8 cellular contexts compared by ENCODE assay signal in the genomic region with DNA sequence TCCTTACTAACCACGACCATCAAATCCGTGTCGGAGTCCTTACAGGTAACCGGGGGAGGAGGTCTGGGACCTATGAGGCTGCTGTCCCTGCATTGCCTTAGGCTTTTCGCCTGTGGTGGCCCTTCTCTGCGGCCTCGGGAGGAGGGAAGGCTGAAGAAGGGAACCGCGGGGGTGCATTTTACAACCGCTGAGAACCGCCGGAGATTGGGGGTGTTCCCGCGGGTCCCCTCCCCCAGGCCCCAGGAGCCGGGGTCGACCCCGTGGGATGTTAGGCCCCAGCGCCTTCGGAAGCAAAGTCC. TPM values are rescaled to one million over a fixed set of nuclear protein-coding genes. Genes with fewer than 3 reads are reported as not detected.
DNase-seq lines count a peak whose midpoint lies in the region; ATAC-seq and TF ChIP-seq lines count a peak whose summit lies in the region.

No MANE protein-coding gene starts in this region.

- peak overlapping the region; percentile 91 for H3K9ac ChIP-seq in adipocyte (ENCODE audit: low read length)

- no peak for DNase-seq in cardiac muscle cell (ENCODE audit: low read depth in 1 of 2, low spot score in 1 of 2)
- no peak for DNase-seq in left cardiac atrium
- no peak for DNase-seq in adipocyte (ENCODE audit: low read depth)
- DNase-seq in lower lobe of right lung: no peak
- DNase-seq in left colon: no peak
- DNase-seq in GF-D8 (lab: John Stamatoyannopoulos, UW): no peak
- no peak for DNase-seq in stimulated activated CD4-positive, alpha-beta T cell treated with anti-CD3 and anti-CD28 coated beads, Interleukin-12 subunit alpha, Interleukin-12 subunit beta, amount 100 ng/mL, for 4 hours

- H3K36me3 ChIP-seq in cardiac muscle cell (no peaks in the 10 kb centered on the region), adipocyte (ENCODE audit: control insufficient read depth, insufficient read depth, low read length, severe bottlenecking) (no peaks in the 10 kb centered on the region), lower lobe of right lung (no peaks in the 10 kb centered on the region), urinary bladder (ENCODE audit: insufficient read depth) (no peaks in the 10 kb centered on the region)

- no peaks in the 10 kb centered on the region for H3K9me3 ChIP-seq in cardiac muscle cell (ENCODE audit: low read depth)
- H3K9me3 ChIP-seq in adipocyte (ENCODE audit: control insufficient read depth, low read length): no peaks in the 10 kb centered on the region
- no peaks in the 10 kb centered on the region for H3K9me3 ChIP-seq in lower lobe of right lung

- ATAC-seq in left cardiac atrium (no peak), lower lobe of right lung (no peak), left colon (no peak)

- intact Hi-C loops in left cardiac atrium (cut with DNase I): no loop called here
- intact Hi-C loops in lower lobe of right lung (cut with DNase I): no loop called here
- intact Hi-C loops in left colon (cut with DNase I, micrococcal nuclease): no loop called here

- H3K27ac ChIP-seq in cardiac muscle cell (peak overlapping the region; percentile 80), lower lobe of right lung (peak overlapping the region; percentile 86), urinary bladder (ENCODE audit: low read depth) (peak overlapping the region; percentile 85)

- H3K27me3 ChIP-seq in cardiac muscle cell (peaks cover 20% of the 10 kb centered on the region), adipocyte (replicated peaks; ENCODE audit: control insufficient read depth, insufficient read depth, low read length) (no peaks in the 10 kb centered on the region), lower lobe of right lung (ENCODE audit: low read depth) (no peaks in the 10 kb centered on the region)

- H3K4me1 ChIP-seq in cardiac muscle cell (ENCODE audit: low read depth): peaks cover 20% of the 10 kb centered on the region
- peaks cover 18% of the 10 kb centered on the region for H3K4me1 ChIP-seq in adipocyte (ENCODE audit: control insufficient read depth, insufficient read depth, low read length)
- peaks cover 29% of the 10 kb centered on the region for H3K4me1 ChIP-seq in lower lobe of right lung
- H3K4me1 ChIP-seq in urinary bladder (ENCODE audit: insufficient read depth): no peaks in the 10 kb centered on the region

- H3K4me3 ChIP-seq in cardiac muscle cell (peak overlapping the region; percentile 83), adipocyte (ENCODE audit: low read length) (peak overlapping the region; percentile 98), lower lobe of right lung (peak overlapping the region; percentile 90), urinary bladder (ENCODE audit: low read depth, low read length) (peak overlapping the region; percentile 87)

- no peak for TF ChIP-seq CTCF in cardiac muscle cell (IDR thresholded peaks at IDR 0.05; ENCODE audit: low read depth, low read length)
- TF ChIP-seq CTCF in lower lobe of right lung (IDR thresholded peaks at IDR 0.05): no peak

- WGBS in urinary bladder: under 1% methylated on average over 19 of the region's 19 CpGs

RNA-seq across cellular contexts. Expression of a gene that starts 0.5 kb away (rescaled TPM):
- total RNA-seq in cardiac muscle cell: 15.1 TPM in 2 replicates
- 20.1 and 23.3 TPM in 2 replicates for polyA plus RNA-seq in cardiac muscle cell
- total RNA-seq in left cardiac atrium: 10 to 100 TPM; 19.9 to 27.8 TPM
- total RNA-seq in lower lobe of right lung: 27.0 TPM
- 18.1 TPM for total RNA-seq in urinary bladder
- polyA plus RNA-seq in urinary bladder: 14.6 TPM
- total RNA-seq in left colon: 10 to 100 TPM; 27.1 to 31.0 TPM

RNA-seq across cellular contexts. Expression of a gene that starts 22.3 kb away (rescaled TPM):
- total RNA-seq in cardiac muscle cell (not detected in 2 replicates), left cardiac atrium (not detected), lower lobe of right lung (not detected), urinary bladder (not detected), left colon (1 to 10 TPM; 1.2 to 1.6 TPM)
- polyA plus RNA-seq in cardiac muscle cell (0.13 TPM in 1 of 2 replicates, not detected in the other), urinary bladder (not detected)
